16 cellular contexts compared by ENCODE assay signal in the genomic region with DNA sequence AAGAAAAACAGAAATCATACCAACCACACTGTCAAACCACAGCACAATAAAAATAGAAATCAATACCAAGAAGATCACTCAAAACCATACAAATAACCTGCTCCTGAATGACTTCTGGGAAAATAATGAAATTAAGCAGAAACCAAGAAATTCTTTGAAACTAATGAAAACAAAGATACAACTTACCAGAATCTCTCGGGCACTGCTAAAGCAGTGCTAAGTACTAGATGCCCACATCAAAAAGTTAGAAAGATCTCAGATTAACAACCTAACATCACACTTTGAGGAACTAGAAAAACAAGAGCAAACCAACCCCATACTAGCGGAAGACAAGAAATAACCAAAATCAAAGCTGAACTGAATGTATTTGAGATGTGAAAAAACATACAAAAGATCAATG. TPM values are rescaled to one million over a fixed set of nuclear protein-coding genes. Genes with fewer than 3 reads are reported as not detected.
DNase-seq lines count a peak whose midpoint lies in the region; ATAC-seq lines count a peak whose summit lies in the region.
"Had no signal": no experiment of that assay in that cellular context is flagged by ENCODE, and none has a peak within 500 bp of the region (broad histone marks: within the 10 kb centered on the region; RNA-seq: fewer than 3 reads in every experiment).

No MANE protein-coding gene starts in this region.

- H3K9me3 ChIP-seq in CD4-positive, alpha-beta memory T cell (ENCODE audit: control insufficient read depth in 1 of 2, low read length in 2 of 2): no peaks in the 10 kb centered on the region
- no peaks in the 10 kb centered on the region for H3K9me3 ChIP-seq in naive thymus-derived CD4-positive, alpha-beta T cell (ENCODE audit: control insufficient read depth in 2 of 3, low read length in 3 of 3)

- ATAC-seq in naive thymus-derived CD4-positive, alpha-beta T cell: peak; percentile 42
- ATAC-seq: GM23338 had no signal

- H3K9me3 Mint-ChIP-seq in activated naive CD4-positive, alpha-beta T cell treated with anti-CD3 and anti-CD28 coated beads, Interleukin-2, amount 50 U/mL, for 24 hours: no peaks in the 10 kb centered on the region
- peaks cover 0 to 4% (median 0%) of the 10 kb centered on the region in 8 donors for H3K9me3 Mint-ChIP-seq in CD4-positive, alpha-beta memory T cell
- H3K9me3 Mint-ChIP-seq in activated CD4-positive, alpha-beta memory T cell treated with anti-CD3 and anti-CD28 coated beads for 36 hours: no peaks in the 10 kb centered on the region
- H3K9me3 Mint-ChIP-seq in naive thymus-derived CD4-positive, alpha-beta T cell: no peaks in the 10 kb centered on the region
- H3K9me3 Mint-ChIP-seq: GM23338 had no signal

- H3K36me3 ChIP-seq in CD4-positive, alpha-beta memory T cell (ENCODE audit: insufficient read depth, low read length): no peaks in the 10 kb centered on the region
- H3K36me3 ChIP-seq in naive thymus-derived CD4-positive, alpha-beta T cell (ENCODE audit: control insufficient read depth in 2 of 3, insufficient read depth in 3 of 3, low read length in 3 of 3): no peaks in the 10 kb centered on the region

- H3K36me3 Mint-ChIP-seq in activated naive CD4-positive, alpha-beta T cell treated with anti-CD3 and anti-CD28 coated beads, Interleukin-2, amount 50 U/mL, for 24 hours: peaks cover 2% of the 10 kb centered on the region
- no peaks in the 10 kb centered on the region for H3K36me3 Mint-ChIP-seq in CD4-positive, alpha-beta memory T cell
- H3K36me3 Mint-ChIP-seq in activated CD4-positive, alpha-beta memory T cell treated with anti-CD3 and anti-CD28 coated beads for 36 hours: peaks cover 3% of the 10 kb centered on the region
- peaks cover 0 to 4% (median 0%) of the 10 kb centered on the region in 5 donors for H3K36me3 Mint-ChIP-seq in naive thymus-derived CD4-positive, alpha-beta T cell

- CTCF ChIA-PET in CD4-positive, alpha-beta memory T cell (lab: Charles Lee; ENCODE audit: partially characterized antibody): interaction anchor here (1.3 kb wide), 1 partner anchor 16 kb away, joined by 3 read pairs; no protein-coding TSS in a partner anchor
- CTCF ChIA-PET in activated CD4-positive, alpha-beta memory T cell treated with anti-CD3 and anti-CD28 coated beads for 36 hours (lab: Charles Lee): interaction anchor here (0.7 to 2.0 kb wide), 2 partner anchors 14 to 1322 kb away, joined by 3 to 6 read pairs; no protein-coding TSS in a partner anchor
- CTCF ChIA-PET in naive thymus-derived CD4-positive, alpha-beta T cell (lab: Charles Lee): interaction anchor here (1.5 kb wide), 1 partner anchor 13 kb away, joined by 8 read pairs; no protein-coding TSS in a partner anchor

- peaks cover 6% of the 10 kb centered on the region for H3K4me1 ChIP-seq in CD4-positive, alpha-beta memory T cell (ENCODE audit: insufficient read depth, low read length)
- no peaks in the 10 kb centered on the region for H3K4me1 ChIP-seq in naive thymus-derived CD4-positive, alpha-beta T cell (ENCODE audit: control insufficient read depth in 2 of 2, insufficient read depth in 2 of 2, low read length in 2 of 2)

- no peaks in the 10 kb centered on the region for H3K27me3 Mint-ChIP-seq in activated naive CD4-positive, alpha-beta T cell treated with anti-CD3 and anti-CD28 coated beads, Interleukin-2, amount 50 U/mL, for 24 hours
- H3K27me3 Mint-ChIP-seq in CD4-positive, alpha-beta memory T cell: no peaks in the 10 kb centered on the region
- no peaks in the 10 kb centered on the region for H3K27me3 Mint-ChIP-seq in activated CD4-positive, alpha-beta memory T cell treated with anti-CD3 and anti-CD28 coated beads for 36 hours
- H3K27me3 Mint-ChIP-seq in naive thymus-derived CD4-positive, alpha-beta T cell: peaks cover 0 to 2% (median 0%) of the 10 kb centered on the region in 5 donors

- peak overlapping the region; percentile 54 for H3K4me3 Mint-ChIP-seq in activated naive CD4-positive, alpha-beta T cell treated with anti-CD3 and anti-CD28 coated beads, Interleukin-2, amount 50 U/mL, for 24 hours
- H3K4me3 Mint-ChIP-seq in CD4-positive, alpha-beta memory T cell: peak overlapping the region in 5 of 8 donors; percentile 5 to 66 (median 24)
- no peak overlapping the region for H3K4me3 Mint-ChIP-seq in activated CD4-positive, alpha-beta memory T cell treated with anti-CD3 and anti-CD28 coated beads for 36 hours
- peak overlapping the region in 9 of 10 donors; percentile 19 to 60 (median 41) for H3K4me3 Mint-ChIP-seq in naive thymus-derived CD4-positive, alpha-beta T cell
- H3K4me3 Mint-ChIP-seq: GM23338, IgD-negative memory B cell had no signal

- no peaks in the 10 kb centered on the region for H3K27me3 ChIP-seq in CD4-positive, alpha-beta memory T cell (ENCODE audit: insufficient read depth, low read length)
- no peaks in the 10 kb centered on the region for H3K27me3 ChIP-seq in naive thymus-derived CD4-positive, alpha-beta T cell (ENCODE audit: control insufficient read depth in 2 of 2, insufficient read depth in 2 of 2, low read length in 2 of 2)

- no peak for DNase-seq in activated naive CD4-positive, alpha-beta T cell treated with Interleukin-2 at 50 U/mL for 16 hours
- DNase-seq in CD4-positive, alpha-beta memory T cell: no peak
- no peak for DNase-seq in activated CD4-positive, alpha-beta memory T cell treated with anti-CD3 and anti-CD28 coated beads for 36 hours
- peak in 1 of 9 donors; percentile 13 for DNase-seq in naive thymus-derived CD4-positive, alpha-beta T cell
- no peak for DNase-seq in Ammon's horn (ENCODE audit: low spot score)
- DNase-seq in COLO668 (lab: John Stamatoyannopoulos, UW; ENCODE audit: unreplicated experiment): no peak
- DNase-seq: AML-193, NCI-H1417 treated with DMSO at 0.1 percent for 48 hours, NCI-H2029, NCI-H2171 treated with DMSO at 0.1 percent for 48 hours, NCI-H510A had no signal

- intact Hi-C loops in CD4-positive, alpha-beta memory T cell (cut with micrococcal nuclease): no loop called here
- intact Hi-C loops in activated CD4-positive, alpha-beta memory T cell treated with anti-CD3 and anti-CD28 coated beads for 36 hours (cut with micrococcal nuclease): no loop called here
- intact Hi-C loops in naive thymus-derived CD4-positive, alpha-beta T cell (cut with micrococcal nuclease): no loop called here

- H3K27ac ChIP-seq in CD4-positive, alpha-beta memory T cell (ENCODE audit: low read depth, low read length): no peak overlapping the region
- H3K27ac ChIP-seq in naive thymus-derived CD4-positive, alpha-beta T cell (ENCODE audit: low read depth, low read length): no peak overlapping the region

- H3K4me1 Mint-ChIP-seq in activated naive CD4-positive, alpha-beta T cell treated with anti-CD3 and anti-CD28 coated beads, Interleukin-2, amount 50 U/mL, for 24 hours: peaks cover 42% of the 10 kb centered on the region
- H3K4me1 Mint-ChIP-seq in CD4-positive, alpha-beta memory T cell: peaks cover 6 to 27% (median 16%) of the 10 kb centered on the region in 4 donors
- H3K4me1 Mint-ChIP-seq in activated CD4-positive, alpha-beta memory T cell treated with anti-CD3 and anti-CD28 coated beads for 36 hours (ENCODE audit: low read depth): peaks cover 24% of the 10 kb centered on the region
- peaks cover 7 to 33% (median 24%) of the 10 kb centered on the region in 7 donors for H3K4me1 Mint-ChIP-seq in naive thymus-derived CD4-positive, alpha-beta T cell
- H3K4me1 Mint-ChIP-seq: GM23338, IgD-negative memory B cell had no signal

- H3K27ac Mint-ChIP-seq in activated naive CD4-positive, alpha-beta T cell treated with anti-CD3 and anti-CD28 coated beads, Interleukin-2, amount 50 U/mL, for 24 hours: peak overlapping the region; percentile 56
- peak overlapping the region in 6 of 7 donors; percentile 18 to 81 (median 46) for H3K27ac Mint-ChIP-seq in CD4-positive, alpha-beta memory T cell
- peak overlapping the region; percentile 54 for H3K27ac Mint-ChIP-seq in activated CD4-positive, alpha-beta memory T cell treated with anti-CD3 and anti-CD28 coated beads for 36 hours
- H3K27ac Mint-ChIP-seq in naive thymus-derived CD4-positive, alpha-beta T cell: peak overlapping the region in 8 of 9 donors; percentile 6 to 95 (median 70)
- H3K27ac Mint-ChIP-seq: GM23338, IgD-negative memory B cell had no signal

- POLR2A ChIA-PET in CD4-positive, alpha-beta memory T cell (lab: Charles Lee; ENCODE audit: partially characterized antibody): interaction anchor here (0.6 kb wide), 1 partner anchor 13 kb away, joined by 3 read pairs; no protein-coding TSS in a partner anchor
- POLR2A ChIA-PET in activated CD4-positive, alpha-beta memory T cell treated with anti-CD3 and anti-CD28 coated beads for 36 hours (lab: Charles Lee): no interaction called here
- POLR2A ChIA-PET in naive thymus-derived CD4-positive, alpha-beta T cell (lab: Charles Lee): no interaction called here

- H3K4me3 ChIP-seq in CD4-positive, alpha-beta memory T cell (ENCODE audit: low read length in 2 of 2): no peak overlapping the region
- no peak overlapping the region for H3K4me3 ChIP-seq in naive thymus-derived CD4-positive, alpha-beta T cell (ENCODE audit: low read length)
- H3K4me3 ChIP-seq: GM23338 had no signal

RNA-seq across cellular contexts. Expression of a gene that starts 33.2 kb away (rescaled TPM):
- total RNA-seq in CD4-positive, alpha-beta memory T cell: not detected
- not detected for polyA plus RNA-seq in CD4-positive, alpha-beta memory T cell
- total RNA-seq in activated CD4-positive, alpha-beta memory T cell treated with anti-CD3 and anti-CD28 coated beads for 36 hours: not detected
- not detected for total RNA-seq in naive thymus-derived CD4-positive, alpha-beta T cell
- polyA plus RNA-seq in naive thymus-derived CD4-positive, alpha-beta T cell: not detected
- total RNA-seq: A673, GM23338, HT-29 had no signal
- polyA plus RNA-seq: GM23338, IgD-negative memory B cell had no signal

RNA-seq across cellular contexts. Expression of a gene that starts 45.7 kb away (rescaled TPM):
- total RNA-seq in CD4-positive, alpha-beta memory T cell: not detected
- polyA plus RNA-seq in CD4-positive, alpha-beta memory T cell: not detected
- not detected for total RNA-seq in activated CD4-positive, alpha-beta memory T cell treated with anti-CD3 and anti-CD28 coated beads for 36 hours
- total RNA-seq in naive thymus-derived CD4-positive, alpha-beta T cell: not detected
- polyA plus RNA-seq in naive thymus-derived CD4-positive, alpha-beta T cell: not detected
- total RNA-seq: A673, HT-29 had no signal
- polyA plus RNA-seq: GM23338, IgD-negative memory B cell had no signal
